Comparison of ENCODE assay signal across 8 cellular contexts in the genomic region with DNA sequence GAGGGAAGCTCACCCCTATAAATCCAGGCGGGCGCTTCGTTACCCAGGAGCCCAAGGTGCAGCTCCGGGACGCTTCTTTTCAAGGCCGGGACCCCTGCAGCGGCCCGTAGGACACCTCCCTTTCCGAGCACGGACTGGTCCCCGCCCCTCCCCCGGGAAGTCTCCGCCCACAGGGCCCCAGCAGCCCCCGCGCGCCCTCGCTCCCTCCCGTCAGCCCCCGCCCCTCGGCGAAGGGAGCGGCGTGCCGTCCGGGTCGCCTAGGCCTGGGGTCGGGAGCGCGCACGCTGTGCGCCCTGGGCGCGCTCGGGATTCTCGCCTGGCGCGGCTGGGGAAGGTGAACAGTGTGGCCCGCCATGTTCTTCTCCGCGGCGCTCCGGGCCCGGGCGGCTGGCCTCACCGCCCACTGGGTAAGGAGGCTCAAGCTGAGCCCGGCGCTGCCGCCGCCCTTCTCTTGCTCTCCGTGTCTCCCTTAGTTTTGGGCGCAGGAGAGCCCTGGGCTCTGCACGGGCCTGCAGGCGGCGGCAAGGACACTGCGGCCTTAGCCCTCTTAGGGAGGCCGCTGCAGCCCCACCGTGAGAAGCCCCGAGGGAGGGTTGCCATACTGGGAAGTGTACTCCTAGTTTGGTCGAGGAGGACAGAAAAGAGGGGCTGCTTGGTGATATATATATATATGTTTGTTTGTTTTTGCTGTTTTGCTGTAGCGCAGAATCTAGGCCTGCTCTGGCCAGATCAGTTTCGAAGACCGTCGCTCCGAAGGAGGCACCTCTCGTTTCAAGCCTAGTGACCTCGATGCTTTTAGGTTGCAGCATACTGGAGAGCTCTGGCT. TPM values are rescaled to one million over a fixed set of nuclear protein-coding genes. Genes with fewer than 3 reads are reported as not detected.
A peak's percentile ranks its signal among the peaks of the same experiment; 100 is the strongest.
DNase-seq lines count a peak whose midpoint lies in the region; ATAC-seq and TF ChIP-seq lines count a peak whose summit lies in the region.

A gene (plus strand): TSS at position 309 of the 826 bp plus-strand sequence. CDS start 45 bp downstream, at position 354.

- no peaks in the 10 kb centered on the region for H3K9me3 ChIP-seq in mucosa of rectum (ENCODE audit: control insufficient read depth in 2 of 2, low read length in 2 of 2)

- peak within 1 kb of the TSS; percentile 96 for H3K27ac Mint-ChIP-seq in activated T-cell treated with anti-CD3 and anti-CD28 coated beads, Interleukin-2, amount 50 U/mL, for 24 hours

- no peaks in the 10 kb centered on the region for H3K27me3 Mint-ChIP-seq in activated T-cell treated with anti-CD3 and anti-CD28 coated beads, Interleukin-2, amount 50 U/mL, for 24 hours

- no peaks in the 10 kb centered on the region for H3K27me3 ChIP-seq in mucosa of rectum (ENCODE audit: control insufficient read depth in 2 of 2, insufficient read depth in 2 of 2, low read length in 2 of 2)

- H3K36me3 Mint-ChIP-seq in activated T-cell treated with anti-CD3 and anti-CD28 coated beads, Interleukin-2, amount 50 U/mL, for 24 hours (ENCODE audit: low read depth), result peaks cover 57% of the 10 kb centered on the region

- peaks cover 51% of the 10 kb centered on the region for H3K4me1 Mint-ChIP-seq in activated T-cell treated with anti-CD3 and anti-CD28 coated beads, Interleukin-2, amount 50 U/mL, for 24 hours (ENCODE audit: low read depth)

- peak; percentile 95 for DNase-seq in DMS53 treated with DMSO at 0.1 percent for 48 hours (lab: John Stamatoyannopoulos, UW; ENCODE audit: unreplicated experiment)
- DNase-seq in KG1 (lab: John Stamatoyannopoulos, UW), result peak; percentile 97
- peak; percentile 99 for DNase-seq in activated T-cell treated with anti-CD3 and anti-CD28 coated beads, Interleukin-2, amount 50 U/mL, for 24 hours
- peak; percentile 98 to 99 for DNase-seq in erythroblast (lab: John Stamatoyannopoulos, UW)
- peak; percentile 92 to 95 for DNase-seq in stimulated activated CD8-positive, alpha-beta memory T cell treated with anti-CD3 and anti-CD28 coated beads, Interleukin-4, amount 100 ng/mL, for 4 hours (ENCODE audit: low read depth in 2 of 2, low spot score in 1 of 2)

- H3K4me3 Mint-ChIP-seq in activated T-cell treated with anti-CD3 and anti-CD28 coated beads, Interleukin-2, amount 50 U/mL, for 24 hours, result peak within 1 kb of the TSS; percentile 89

- peak within 1 kb of the TSS; percentile 90 to 95 for H3K4me3 ChIP-seq in mucosa of rectum (ENCODE audit: low read length in 2 of 2)

- peak; percentile 84 for TF ChIP-seq POLR2A in erythroblast (IDR thresholded peaks at IDR 0.05; ENCODE audit: low read length)

- peak within 1 kb of the TSS; percentile 93 for H3K9ac ChIP-seq in mucosa of rectum (ENCODE audit: low read depth in 1 of 2, low read length in 2 of 2)

- peaks cover 33 to 38% of the 10 kb centered on the region in 2 donors for H3K4me1 ChIP-seq in mucosa of rectum (ENCODE audit: control insufficient read depth in 2 of 2, insufficient read depth in 2 of 2, low read length in 2 of 2)

- no peaks in the 10 kb centered on the region for H3K36me3 ChIP-seq in mucosa of rectum (ENCODE audit: control insufficient read depth in 2 of 2, insufficient read depth in 2 of 2, low read length in 2 of 2)

- H3K27ac ChIP-seq in mucosa of rectum (ENCODE audit: low read depth in 2 of 2, low read length in 2 of 2), result peak within 1 kb of the TSS; percentile 87 to 91

- ATAC-seq in GM21737 (IDR thresholded peaks at IDR 0.05; ENCODE audit: unreplicated experiment), result peak; percentile 89

- H3K9me3 Mint-ChIP-seq in activated T-cell treated with anti-CD3 and anti-CD28 coated beads, Interleukin-2, amount 50 U/mL, for 24 hours, result no peaks in the 10 kb centered on the region

TF ChIP-seq in PFSK-1, 5 proteins besides CTCF, POLR2A, EP300 and RAD21:
- peak; percentile 84 for TF ChIP-seq POLR2AphosphoS5 (IDR thresholded peaks at IDR 0.05; ENCODE audit: low read depth, low read length)
- TF ChIP-seq SIN3A (IDR thresholded peaks at IDR 0.05; ENCODE audit: borderline replicate concordance, insufficient read depth, low read length), result no peak
- TF ChIP-seq TAF1 (IDR thresholded peaks at IDR 0.05; ENCODE audit: borderline replicate concordance, insufficient read depth, low read length), result peak; percentile 75; the same call in 1 of the 2 replicates
- peak; percentile 65 for TF ChIP-seq FOXP2 (optimal IDR thresholded peaks at IDR 0.05; ENCODE audit: borderline replicate concordance, extremely low read depth, extremely low read length, insufficient read depth)
- TF ChIP-seq, protein P1, sequence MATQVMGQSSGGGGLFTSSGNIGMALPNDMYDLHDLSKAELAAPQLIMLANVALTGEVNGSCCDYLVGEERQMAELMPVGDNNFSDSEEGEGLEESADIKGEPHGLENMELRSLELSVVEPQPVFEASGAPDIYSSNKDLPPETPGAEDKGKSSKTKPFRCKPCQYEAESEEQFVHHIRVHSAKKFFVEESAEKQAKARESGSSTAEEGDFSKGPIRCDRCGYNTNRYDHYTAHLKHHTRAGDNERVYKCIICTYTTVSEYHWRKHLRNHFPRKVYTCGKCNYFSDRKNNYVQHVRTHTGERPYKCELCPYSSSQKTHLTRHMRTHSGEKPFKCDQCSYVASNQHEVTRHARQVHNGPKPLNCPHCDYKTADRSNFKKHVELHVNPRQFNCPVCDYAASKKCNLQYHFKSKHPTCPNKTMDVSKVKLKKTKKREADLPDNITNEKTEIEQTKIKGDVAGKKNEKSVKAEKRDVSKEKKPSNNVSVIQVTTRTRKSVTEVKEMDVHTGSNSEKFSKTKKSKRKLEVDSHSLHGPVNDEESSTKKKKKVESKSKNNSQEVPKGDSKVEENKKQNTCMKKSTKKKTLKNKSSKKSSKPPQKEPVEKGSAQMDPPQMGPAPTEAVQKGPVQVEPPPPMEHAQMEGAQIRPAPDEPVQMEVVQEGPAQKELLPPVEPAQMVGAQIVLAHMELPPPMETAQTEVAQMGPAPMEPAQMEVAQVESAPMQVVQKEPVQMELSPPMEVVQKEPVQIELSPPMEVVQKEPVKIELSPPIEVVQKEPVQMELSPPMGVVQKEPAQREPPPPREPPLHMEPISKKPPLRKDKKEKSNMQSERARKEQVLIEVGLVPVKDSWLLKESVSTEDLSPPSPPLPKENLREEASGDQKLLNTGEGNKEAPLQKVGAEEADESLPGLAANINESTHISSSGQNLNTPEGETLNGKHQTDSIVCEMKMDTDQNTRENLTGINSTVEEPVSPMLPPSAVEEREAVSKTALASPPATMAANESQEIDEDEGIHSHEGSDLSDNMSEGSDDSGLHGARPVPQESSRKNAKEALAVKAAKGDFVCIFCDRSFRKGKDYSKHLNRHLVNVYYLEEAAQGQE (IDR thresholded peaks at IDR 0.05; ENCODE audit: insufficient read depth in 1 of 2, low read depth in 2 of 2, low read length in 2 of 2), result no peak

RNA-seq across cellular contexts. Expression of the gene that starts here (rescaled TPM):
- 58.7 TPM for polyA plus RNA-seq in PFSK-1 (2012; ENCODE audit: insufficient read length, low read depth)

Comparison
In these comparisons a context has a peak if more than half of its experiments do, and no peak if none do; other contexts are left out.
1. Peak in every context shown above with its lines: DNase-seq, ATAC-seq, H3K4me3 ChIP-seq and H3K27ac ChIP-seq.